1 cellular context compared by ENCODE assay signal in the genomic region with DNA sequence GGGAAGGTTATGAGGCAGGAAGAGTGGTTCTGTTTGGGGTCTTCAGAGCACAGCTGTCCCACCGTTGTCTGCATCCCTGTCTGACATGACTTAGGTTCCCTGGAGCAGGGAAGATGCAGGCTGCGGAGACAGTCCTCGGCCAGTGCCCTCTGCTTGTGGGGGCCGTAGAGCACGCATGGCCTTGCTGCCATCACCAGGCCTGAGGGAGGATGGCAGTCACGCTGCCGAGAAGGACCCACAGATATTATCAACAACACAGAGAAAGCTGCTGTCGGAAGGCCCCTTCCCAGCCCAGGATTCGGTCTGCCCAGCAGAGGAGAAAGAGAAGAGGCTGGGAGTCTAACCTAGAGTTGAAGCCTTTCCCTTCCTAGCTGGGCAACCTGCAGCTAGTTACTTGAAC.
TF ChIP-seq lines count a peak whose summit lies in the region.

No MANE protein-coding gene starts in this region.

TF ChIP-seq in K562, 482 proteins besides CTCF, POLR2A, EP300 and RAD21 (continued from another document):
- TF ChIP-seq, protein P1, sequence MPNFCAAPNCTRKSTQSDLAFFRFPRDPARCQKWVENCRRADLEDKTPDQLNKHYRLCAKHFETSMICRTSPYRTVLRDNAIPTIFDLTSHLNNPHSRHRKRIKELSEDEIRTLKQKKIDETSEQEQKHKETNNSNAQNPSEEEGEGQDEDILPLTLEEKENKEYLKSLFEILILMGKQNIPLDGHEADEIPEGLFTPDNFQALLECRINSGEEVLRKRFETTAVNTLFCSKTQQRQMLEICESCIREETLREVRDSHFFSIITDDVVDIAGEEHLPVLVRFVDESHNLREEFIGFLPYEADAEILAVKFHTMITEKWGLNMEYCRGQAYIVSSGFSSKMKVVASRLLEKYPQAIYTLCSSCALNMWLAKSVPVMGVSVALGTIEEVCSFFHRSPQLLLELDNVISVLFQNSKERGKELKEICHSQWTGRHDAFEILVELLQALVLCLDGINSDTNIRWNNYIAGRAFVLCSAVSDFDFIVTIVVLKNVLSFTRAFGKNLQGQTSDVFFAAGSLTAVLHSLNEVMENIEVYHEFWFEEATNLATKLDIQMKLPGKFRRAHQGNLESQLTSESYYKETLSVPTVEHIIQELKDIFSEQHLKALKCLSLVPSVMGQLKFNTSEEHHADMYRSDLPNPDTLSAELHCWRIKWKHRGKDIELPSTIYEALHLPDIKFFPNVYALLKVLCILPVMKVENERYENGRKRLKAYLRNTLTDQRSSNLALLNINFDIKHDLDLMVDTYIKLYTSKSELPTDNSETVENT (CRISPR knock-in tag; IDR thresholded peaks at IDR 0.05): no peak
- TF ChIP-seq ZFP30 (CRISPR knock-in tag; IDR thresholded peaks at IDR 0.05; ENCODE audit: borderline replicate concordance) (no peak), ZNF347 (CRISPR knock-in tag; IDR thresholded peaks at IDR 0.05; ENCODE audit: low read depth) (no peak)
- TF ChIP-seq, protein P2, sequence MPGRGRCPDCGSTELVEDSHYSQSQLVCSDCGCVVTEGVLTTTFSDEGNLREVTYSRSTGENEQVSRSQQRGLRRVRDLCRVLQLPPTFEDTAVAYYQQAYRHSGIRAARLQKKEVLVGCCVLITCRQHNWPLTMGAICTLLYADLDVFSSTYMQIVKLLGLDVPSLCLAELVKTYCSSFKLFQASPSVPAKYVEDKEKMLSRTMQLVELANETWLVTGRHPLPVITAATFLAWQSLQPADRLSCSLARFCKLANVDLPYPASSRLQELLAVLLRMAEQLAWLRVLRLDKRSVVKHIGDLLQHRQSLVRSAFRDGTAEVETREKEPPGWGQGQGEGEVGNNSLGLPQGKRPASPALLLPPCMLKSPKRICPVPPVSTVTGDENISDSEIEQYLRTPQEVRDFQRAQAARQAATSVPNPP (IDR thresholded peaks at IDR 0.05; ENCODE audit: borderline replicate concordance, insufficient read depth, insufficient read length): no peak
